ENCODE assay signal across 8 cellular contexts in genomic region chr5:14142202-14142855, GRCh38. TPM values are rescaled to one million over a fixed set of nuclear protein-coding genes. Genes with fewer than 3 reads are reported as not detected.
DNase-seq lines count a peak whose midpoint lies in the region; ATAC-seq and TF ChIP-seq lines count a peak whose summit lies in the region.

No MANE protein-coding gene starts in this region.

- peaks cover 28% of the 10 kb centered on the region for H3K4me1 Mint-ChIP-seq in nephron progenitor cell

- H3K27ac ChIP-seq in BLaER1 treated with 17β-estradiol and CSF1 and Interleukin-3, amounts not matched to agents 10 nM and 100 nM = peak overlapping the region; percentile 91 to 99 (median 97)
- H3K27ac ChIP-seq in ectodermal cell (ENCODE audit: insufficient read depth, low read depth, low read length, poor library complexity, severe bottlenecking) = peak overlapping the region; percentile 71

- peak overlapping the region; percentile 78 to 93 (median 85) for H3K4me2 ChIP-seq in BLaER1 treated with 17β-estradiol and CSF1 and Interleukin-3, amounts not matched to agents 10 nM and 100 nM

- peak overlapping the region; percentile 88 for H3K4me3 Mint-ChIP-seq in nephron progenitor cell

- H3K9me3 Mint-ChIP-seq in nephron progenitor cell = no peaks in the 10 kb centered on the region

- H3K27me3 Mint-ChIP-seq in nephron progenitor cell (ENCODE audit: low read depth, poor library complexity) = peaks cover 11% of the 10 kb centered on the region

- peak overlapping the region; percentile 71 for H3K27ac Mint-ChIP-seq in nephron progenitor cell

- peaks cover 32 to 37% (median 37%) of the 10 kb centered on the region in 11 experiments for H4K20me1 ChIP-seq in BLaER1 treated with 17β-estradiol and CSF1 and Interleukin-3, amounts not matched to agents 10 nM and 100 nM

- H3K27me3 ChIP-seq in BLaER1 treated with 17β-estradiol and CSF1 and Interleukin-3, amounts not matched to agents 10 nM and 100 nM = no peaks in the 10 kb centered on the region
- no peaks in the 10 kb centered on the region for H3K27me3 ChIP-seq in MG63
- peaks cover 5% of the 10 kb centered on the region for H3K27me3 ChIP-seq in ectodermal cell (ENCODE audit: control insufficient read depth, insufficient read depth, low read length, poor library complexity, severe bottlenecking)

- TF ChIP-seq CTCF in nephron progenitor cell (IDR thresholded peaks at IDR 0.05) = no peak

- DNase-seq in MG63 = no peak
- DNase-seq in nephron progenitor cell = no peak
- DNase-seq in dedifferentiated amniotic fluid mesenchymal stem cell (ENCODE audit: extremely low spot score) = no peak
- DNase-seq in KG1 (lab: John Stamatoyannopoulos, UW) = no peak

- no peaks in the 10 kb centered on the region for H3K36me3 Mint-ChIP-seq in nephron progenitor cell (ENCODE audit: low read depth)

- WGBS in ectodermal cell, 2 experiments = 24 to 29% methylated on average over 19 to 20 of the region's 20 CpGs

- peak overlapping the region; percentile 72 to 98 (median 94) for H3K4me3 ChIP-seq in BLaER1 treated with 17β-estradiol and CSF1 and Interleukin-3, amounts not matched to agents 10 nM and 100 nM
- peak overlapping the region; percentile 62 for H3K4me3 ChIP-seq in MG63
- peak overlapping the region; percentile 55 for H3K4me3 ChIP-seq in ectodermal cell (ENCODE audit: insufficient read depth, low read depth, low read length)

- H3K9ac ChIP-seq in BLaER1 treated with 17β-estradiol and CSF1 and Interleukin-3, amounts not matched to agents 10 nM and 100 nM = peak overlapping the region; percentile 94 to 99 (median 98)

- peaks cover 27 to 32% (median 30%) of the 10 kb centered on the region in 10 experiments for H3K4me1 ChIP-seq in BLaER1 treated with 17β-estradiol and CSF1 and Interleukin-3, amounts not matched to agents 10 nM and 100 nM
- peaks cover 17% of the 10 kb centered on the region for H3K4me1 ChIP-seq in ectodermal cell (ENCODE audit: control insufficient read depth, insufficient read depth, low read length)

- peak; percentile 2 for ATAC-seq in GM19395 (IDR thresholded peaks at IDR 0.05; ENCODE audit: unreplicated experiment)
- no peak for ATAC-seq in esophagus mucosa

- no peaks in the 10 kb centered on the region for H3K36me3 ChIP-seq in BLaER1 treated with 17β-estradiol and CSF1 and Interleukin-3, amounts not matched to agents 10 nM and 100 nM
- H3K36me3 ChIP-seq in MG63 (peaks cover 15% of the 10 kb centered on the region), ectodermal cell (ENCODE audit: control insufficient read depth, insufficient read depth, low read length) (no peaks in the 10 kb centered on the region)

- no peaks in the 10 kb centered on the region for H3K9me3 ChIP-seq in BLaER1 treated with 17β-estradiol and CSF1 and Interleukin-3, amounts not matched to agents 10 nM and 100 nM (replicated peaks in 1 of 11)
- H3K9me3 ChIP-seq in MG63 (no peaks in the 10 kb centered on the region), ectodermal cell (ENCODE audit: control insufficient read depth, low read length) (no peaks in the 10 kb centered on the region)

RNA-seq across cellular contexts. Expression of gene TRIO, which starts 0.8 kb away (rescaled TPM):
- 123 and 124 TPM in 2 replicates for total RNA-seq in MG63 (2014; rRNA removed; shearing (Covaris generic); ENCODE audit: low replicate concordance)
- 51.0 TPM for polyA plus RNA-seq in ectodermal cell (2013, experiment 1 of 4)
- polyA plus RNA-seq in ectodermal cell (2013, experiment 2 of 4) = 62.4 TPM
- 38.7 TPM for polyA plus RNA-seq in ectodermal cell (2013, experiment 3 of 4)
- 46.5 TPM for polyA plus RNA-seq in ectodermal cell (2013, experiment 4 of 4)
- 42.0 TPM for total RNA-seq in esophagus mucosa
